Comparison of ENCODE assay signal across 14 cellular contexts in genomic region chr13:44874176-44874575, GRCh38.
DNase-seq lines count a peak whose midpoint lies in the region; ATAC-seq and TF ChIP-seq lines count a peak whose summit lies in the region.
"Had no signal": no experiment of that assay in that cellular context is flagged by ENCODE, and none has a peak within 500 bp of the region (broad histone marks: within the 10 kb centered on the region; RNA-seq: fewer than 3 reads in every experiment).

No MANE protein-coding gene starts in this region.

- POLR2A ChIA-PET in IMR-90 (lab: Charles Lee; ENCODE audit: unreplicated experiment), result no interaction called here

- H2BK5ac ChIP-seq in IMR-90 (ENCODE audit: low read depth, low read length, poor library complexity, severe bottlenecking), result no peak overlapping the region

- H3K4me1 ChIP-seq in GM23248 (ENCODE audit: insufficient read depth), result peaks cover 6% of the 10 kb centered on the region
- H3K4me1 ChIP-seq in IMR-90 (ENCODE audit: control insufficient read depth, insufficient read depth, low read length), result no peaks in the 10 kb centered on the region
- peaks cover 27 to 37% of the 10 kb centered on the region in 2 donors for H3K4me1 ChIP-seq in gastrocnemius medialis
- H3K4me1 ChIP-seq: BLaER1 treated with 17β-estradiol and CSF1 and Interleukin-3, amounts not matched to agents 10 nM and 100 nM had no signal

- H3K27me3 Mint-ChIP-seq in activated naive CD4-positive, alpha-beta T cell treated with anti-CD3 and anti-CD28 coated beads, Interleukin-2, amount 10 ng/mL, durations not matched to agents 7 days and 5 days, result peaks cover 17% of the 10 kb centered on the region

- H3K36me3 ChIP-seq in GM23248 (ENCODE audit: low read depth) (no peaks in the 10 kb centered on the region), IMR-90 (ENCODE audit: control insufficient read depth, insufficient read depth, low read length) (no peaks in the 10 kb centered on the region), gastrocnemius medialis (no peaks in the 10 kb centered on the region)
- H3K36me3 ChIP-seq: BLaER1 treated with 17β-estradiol and CSF1 and Interleukin-3, amounts not matched to agents 10 nM and 100 nM had no signal

- no peak for TF ChIP-seq RAD21 in IMR-90 (IDR thresholded peaks at IDR 0.05; ENCODE audit: low read length)

- H3K23ac ChIP-seq in IMR-90 (ENCODE audit: low read depth, low read length), result no peak overlapping the region

- H2BK20ac ChIP-seq in IMR-90 (ENCODE audit: low read depth, low read length), result no peak overlapping the region

- H3K27ac ChIP-seq in GM23248 (no peak overlapping the region), IMR-90 (ENCODE audit: insufficient read depth, low read length) (no peak overlapping the region), gastrocnemius medialis (peak overlapping the region; percentile 82 to 95 (median 94))
- H3K27ac ChIP-seq: BLaER1 treated with 17β-estradiol and CSF1 and Interleukin-3, amounts not matched to agents 10 nM and 100 nM had no signal

- no peaks in the 10 kb centered on the region for H3K27me3 ChIP-seq in GM23248 (replicated peaks; ENCODE audit: insufficient read depth)
- no peaks in the 10 kb centered on the region for H3K27me3 ChIP-seq in IMR-90 (ENCODE audit: control insufficient read depth, insufficient read depth, low read length)
- H3K27me3 ChIP-seq in gastrocnemius medialis, result no peaks in the 10 kb centered on the region
- H3K27me3 ChIP-seq: BLaER1 treated with 17β-estradiol and CSF1 and Interleukin-3, amounts not matched to agents 10 nM and 100 nM had no signal

- no peaks in the 10 kb centered on the region for H3F3A ChIP-seq in GM23248 (ENCODE audit: insufficient read depth)

- no peaks in the 10 kb centered on the region for H3K79me2 ChIP-seq in GM23248 (ENCODE audit: insufficient read depth)

- no peak overlapping the region for H4K8ac ChIP-seq in IMR-90 (ENCODE audit: low read depth in 2 of 2, low read length in 2 of 2)

- H3K9me2 ChIP-seq in GM23248 (ENCODE audit: insufficient read depth), result no peaks in the 10 kb centered on the region

- H3K4ac ChIP-seq in IMR-90 (ENCODE audit: low read depth, low read length), result no peak overlapping the region; the same call in 1 of the 2 replicates

- no peak overlapping the region; the same call in 1 of the 2 replicates for H2AK5ac ChIP-seq in IMR-90 (ENCODE audit: low read depth, low read length)

- 74 to 80% methylated on average over 8 of the region's 8 CpGs for WGBS in GM23248 (ENCODE audit: low coverage in 1 of 2, low lambda C conversion rate in 2 of 2, missing lambda C conversion rate in 2 of 2), 2 experiments
- 100% methylated on average over 3 of the region's 8 CpGs; no CpG with 5 or more reads in 1 of the 2 experiments for WGBS in IMR-90 (ENCODE audit: extremely low coverage in 2 of 2, insufficient read length in 1 of 2), 2 experiments

- DNase-seq in GM23248 (no peak), IMR-90 (no peak), mesenteric fat pad (ENCODE audit: low spot score) (peak; percentile 76), gastrocnemius medialis (no peak), HCEC 1CT (no peak), COLO668 (lab: John Stamatoyannopoulos, UW; ENCODE audit: unreplicated experiment) (no peak)
- DNase-seq in activated naive CD4-positive, alpha-beta T cell treated with anti-CD3 and anti-CD28 coated beads, Interleukin-2, amount 10 ng/mL, durations not matched to agents 7 days and 5 days, result no peak
- DNase-seq: ACHN; Calu3; CD4-positive, CD25-positive, alpha-beta regulatory T cell; DMS 273 treated with DMSO at 0.1 percent for 48 hours; H9; HFFc6 had no signal

- no peaks in the 10 kb centered on the region; the same call in 1 of the 2 replicates for H3K9me1 ChIP-seq in IMR-90 (ENCODE audit: insufficient read depth, low read length)

- CTCF ChIA-PET in IMR-90 (lab: Yijun Ruan, JAX), result no interaction called here
- CTCF ChIA-PET in activated naive CD4-positive, alpha-beta T cell treated with anti-CD3 and anti-CD28 coated beads, Interleukin-2, amount 10 ng/mL, durations not matched to agents 7 days and 5 days (lab: Charles Lee), result no interaction called here

- no peak overlapping the region for H3K18ac ChIP-seq in IMR-90 (ENCODE audit: low read depth, low read length)

- TF ChIP-seq POLR2A in IMR-90 (IDR thresholded peaks at IDR 0.05; ENCODE audit: low read depth, low read length) (no peak), gastrocnemius medialis (IDR thresholded peaks at IDR 0.05) (no peak)

- peaks cover 6% of the 10 kb centered on the region for H3K9me3 Mint-ChIP-seq in activated naive CD4-positive, alpha-beta T cell treated with anti-CD3 and anti-CD28 coated beads, Interleukin-2, amount 10 ng/mL, durations not matched to agents 7 days and 5 days

- H3K9ac ChIP-seq in GM23248 (no peak overlapping the region), IMR-90 (ENCODE audit: low read depth, low read length) (no peak overlapping the region)
- H3K9ac ChIP-seq: BLaER1 treated with 17β-estradiol and CSF1 and Interleukin-3, amounts not matched to agents 10 nM and 100 nM had no signal

- no peaks in the 10 kb centered on the region for H3K36me3 Mint-ChIP-seq in activated naive CD4-positive, alpha-beta T cell treated with anti-CD3 and anti-CD28 coated beads, Interleukin-2, amount 10 ng/mL, durations not matched to agents 7 days and 5 days
- H3K36me3 Mint-ChIP-seq: CD4-positive, CD25-positive, alpha-beta regulatory T cell had no signal

- H3K4me1 Mint-ChIP-seq in activated naive CD4-positive, alpha-beta T cell treated with anti-CD3 and anti-CD28 coated beads, Interleukin-2, amount 10 ng/mL, durations not matched to agents 7 days and 5 days, result no peaks in the 10 kb centered on the region
- H3K4me1 Mint-ChIP-seq: CD4-positive, CD25-positive, alpha-beta regulatory T cell; H9 had no signal

- no peak overlapping the region for H2BK15ac ChIP-seq in IMR-90 (ENCODE audit: low read depth, low read length)

- intact Hi-C loops in IMR-90 (cut with micrococcal nuclease) (loop anchor here (10.0 kb wide), 1 partner anchor 159 kb away; no protein-coding TSS in a partner anchor), gastrocnemius medialis (cut with DNase I; ENCODE audit: low total_unique reads) (loop anchor here (5.0 to 10.0 kb wide), 2 partner anchors 122 to 639 kb away; no protein-coding TSS in a partner anchor)

- no peak overlapping the region for H3K4me3 ChIP-seq in GM23248
- H3K4me3 ChIP-seq in IMR-90 (ENCODE audit: insufficient read depth, low read depth, low read length), result no peak overlapping the region
- H3K4me3 ChIP-seq in gastrocnemius medialis, result no peak overlapping the region
- H3K4me3 ChIP-seq: BLaER1 treated with 17β-estradiol and CSF1 and Interleukin-3, amounts not matched to agents 10 nM and 100 nM had no signal

- H2AFZ ChIP-seq in GM23248 (0 out of 2 replicates have a peak overlapping the region, but pooled peaks have one; percentile 18), IMR-90 (replicated peaks; ENCODE audit: low read length, poor library complexity) (peak overlapping the region; percentile 26)

- H3K9me3 ChIP-seq in GM23248 (ENCODE audit: low read depth) (no peaks in the 10 kb centered on the region), IMR-90 (ENCODE audit: control insufficient read depth, insufficient read depth, low read length) (peaks cover 4% of the 10 kb centered on the region), gastrocnemius medialis (no peaks in the 10 kb centered on the region)

- H3K14ac ChIP-seq in IMR-90 (replicated peaks; ENCODE audit: low read depth, low read length), result no peak overlapping the region

- H3K56ac ChIP-seq in IMR-90 (ENCODE audit: extremely low read depth, insufficient read depth, low read length), result no peak overlapping the region

- H4K5ac ChIP-seq in IMR-90 (ENCODE audit: low read depth, low read length), result no peak overlapping the region

- no peak for TF ChIP-seq CTCF in IMR-90 (conservative IDR thresholded peaks at IDR 0.05; ENCODE audit: low read depth, low read length)
- no peak for TF ChIP-seq CTCF in gastrocnemius medialis (IDR thresholded peaks at IDR 0.05 in 4 of 5, conservative IDR thresholded peaks at IDR 0.05 in 1 of 5)

- no peak overlapping the region for H3K4me2 ChIP-seq in GM23248 (ENCODE audit: unreplicated experiment)
- H3K4me2 ChIP-seq in IMR-90 (ENCODE audit: low read depth, low read length), result no peak overlapping the region
- H3K4me2 ChIP-seq: BLaER1 treated with 17β-estradiol and CSF1 and Interleukin-3, amounts not matched to agents 10 nM and 100 nM had no signal

- H2AK9ac ChIP-seq in IMR-90 (replicated peaks; ENCODE audit: low read depth, low read length, poor library complexity), result no peak overlapping the region

- no TSS peak for BruUV-seq in IMR-90 (replicated peaks; lab: Mats Ljungman, UMichigan)

- H4K20me1 ChIP-seq in GM23248 (ENCODE audit: insufficient read depth), result no peaks in the 10 kb centered on the region
- no peaks in the 10 kb centered on the region for H4K20me1 ChIP-seq in IMR-90 (ENCODE audit: insufficient read depth, low read length)
- H4K20me1 ChIP-seq: BLaER1 treated with 17β-estradiol and CSF1 and Interleukin-3, amounts not matched to agents 10 nM and 100 nM had no signal

- no peak overlapping the region for H3K4me3 Mint-ChIP-seq in activated naive CD4-positive, alpha-beta T cell treated with anti-CD3 and anti-CD28 coated beads, Interleukin-2, amount 10 ng/mL, durations not matched to agents 7 days and 5 days
- H3K4me3 Mint-ChIP-seq: CD4-positive, CD25-positive, alpha-beta regulatory T cell; H9; HFFc6 had no signal

- no peak overlapping the region for H3K27ac Mint-ChIP-seq in activated naive CD4-positive, alpha-beta T cell treated with anti-CD3 and anti-CD28 coated beads, Interleukin-2, amount 10 ng/mL, durations not matched to agents 7 days and 5 days
- H3K27ac Mint-ChIP-seq: CD4-positive, CD25-positive, alpha-beta regulatory T cell; H9; HFFc6 had no signal

- no peak overlapping the region for H4K91ac ChIP-seq in IMR-90 (ENCODE audit: insufficient read depth, low read depth, low read length)

- no peak overlapping the region for H2BK120ac ChIP-seq in IMR-90 (ENCODE audit: low read depth, low read length)

- no peak for ATAC-seq in IMR-90 (ENCODE audit: low read depth)
- no peak for ATAC-seq in gastrocnemius medialis

- in situ Hi-C loops in GM23248 (cut with MboI), result no loop called here
- in situ Hi-C loops in IMR-90 (cut with MboI; ENCODE audit: low sequenced_read_pairs), result no loop called here
- in situ Hi-C loops in gastrocnemius medialis (cut with MboI; ENCODE audit: low sequenced_read_pairs in 4 of 4), result loop anchor here in 2 of 4 donors (5.0 to 10.0 kb wide), 2 partner anchors 48 to 389 kb away; no protein-coding TSS in a partner anchor

- no peaks in the 10 kb centered on the region for H3K79me1 ChIP-seq in IMR-90 (ENCODE audit: low read depth in 1 of 2, low read length in 2 of 2)

- dilution Hi-C loops in IMR-90 (cut with HindIII; ENCODE audit: low sequenced_read_pairs, unreplicated experiment), result no loop called here

TF ChIP-seq in IMR-90, 13 proteins besides CTCF, POLR2A, EP300 and RAD21 (continues in another document):
- TF ChIP-seq USF2 (IDR thresholded peaks at IDR 0.05; ENCODE audit: low read depth, low read length) (no peak), CHD1 (IDR thresholded peaks at IDR 0.05; ENCODE audit: low read depth, low read length) (no peak)

Comparison
In these comparisons a context has a peak if more than half of its experiments do, and no peak if none do; other contexts are left out.
1. H3K27ac ChIP-seq: peak in gastrocnemius medialis (4 of 4); none in GM23248 (single experiment) and IMR-90 (single experiment).